In genomic region chr4:122152699-122153328, GRCh38 we compare ENCODE assay signal across 7 cellular contexts. TPM values are rescaled to one million over a fixed set of nuclear protein-coding genes. Genes with fewer than 3 reads are reported as not detected.
DNase-seq lines count a peak whose midpoint lies in the region; ATAC-seq and TF ChIP-seq lines count a peak whose summit lies in the region.

No MANE protein-coding gene starts in this region.

- H3K27ac Mint-ChIP-seq in endodermal cell = peak overlapping the region; percentile 87
- peak overlapping the region; percentile 61 to 70 for H3K27ac Mint-ChIP-seq in stimulated activated naive CD8-positive, alpha-beta T cell treated with anti-CD3 and anti-CD28 coated beads, Interleukin-15, amount 100 ng/mL, for 72 hours

- H3K9ac ChIP-seq in MM.1S (ENCODE audit: low read length) = peak overlapping the region; percentile 82
- H3K9ac ChIP-seq in endodermal cell (ENCODE audit: extremely low read depth, low read length, poor library complexity, severe bottlenecking) = peak overlapping the region; percentile 74

- H3K36me3 ChIP-seq in MM.1S (replicated peaks; ENCODE audit: insufficient read depth, low read length) (no peaks in the 10 kb centered on the region), endodermal cell (ENCODE audit: control insufficient read depth, insufficient read depth, low read length) (peaks cover 25% of the 10 kb centered on the region), mesodermal cell (ENCODE audit: control insufficient read depth, insufficient read depth, low read length) (peaks cover 35% of the 10 kb centered on the region)

- peak overlapping the region; percentile 93 for H3K4me2 ChIP-seq in MM.1S (ENCODE audit: low read depth, low read length)

- peaks cover 25% of the 10 kb centered on the region for H3F3A ChIP-seq in MM.1S (ENCODE audit: insufficient read depth, low read length)

- peak overlapping the region; percentile 90 for H2AFZ ChIP-seq in MM.1S (ENCODE audit: low read length)

- peak overlapping the region; percentile 58 for H3K27ac ChIP-seq in MM.1S (ENCODE audit: low read length)
- H3K27ac ChIP-seq in endodermal cell (ENCODE audit: low read depth, low read length) = no peak overlapping the region
- H3K27ac ChIP-seq in mesodermal cell (ENCODE audit: low read depth, low read length, severe bottlenecking) = peak overlapping the region; percentile 58

- peaks cover 7% of the 10 kb centered on the region for H3K4me1 Mint-ChIP-seq in endodermal cell
- peaks cover 72% of the 10 kb centered on the region for H3K4me1 Mint-ChIP-seq in stimulated activated naive CD8-positive, alpha-beta T cell treated with anti-CD3 and anti-CD28 coated beads, Interleukin-15, amount 100 ng/mL, for 72 hours

- CTCF ChIA-PET in HEK293T (lab: Yijun Ruan, JAX) = no interaction called here

- POLR2A ChIA-PET in HEK293T (lab: Yijun Ruan, JAX) = interaction anchor here (0.6 to 0.9 kb wide), 2 partner anchors 9 to 64 kb away, joined by 3 read pairs; no protein-coding TSS in a partner anchor

- H3K9me3 ChIP-seq in MM.1S (replicated peaks; ENCODE audit: insufficient read depth, low read length) = no peaks in the 10 kb centered on the region
- H3K9me3 ChIP-seq in endodermal cell (ENCODE audit: control insufficient read depth, low read length) = peaks cover 18% of the 10 kb centered on the region
- no peaks in the 10 kb centered on the region for H3K9me3 ChIP-seq in mesodermal cell (ENCODE audit: control insufficient read depth, low read length)

- peak overlapping the region; percentile 98 for H3K4me3 ChIP-seq in MM.1S (ENCODE audit: low read length)
- peak overlapping the region; percentile 98 for H3K4me3 ChIP-seq in endodermal cell (ENCODE audit: low read length)
- peak overlapping the region; percentile 85 for H3K4me3 ChIP-seq in mesodermal cell (ENCODE audit: extremely low read depth, insufficient read depth, low read length, poor library complexity, severe bottlenecking)

- DNase-seq in HEK293T (ENCODE audit: extremely low spot score) (peak; percentile 60), MM.1S (peak; percentile 48), endodermal cell (no peak)
- peak; percentile 30 for DNase-seq in activated CD4-positive, alpha-beta T cell treated with anti-CD3 and anti-CD28 coated beads for 48 hours
- DNase-seq in stimulated activated naive CD8-positive, alpha-beta T cell treated with anti-CD3 and anti-CD28 coated beads, Interleukin-15, amount 100 ng/mL, for 72 hours = peak in 1 of 2 donors; percentile 39

- H3K9me3 Mint-ChIP-seq in endodermal cell = peaks cover 12% of the 10 kb centered on the region
- H3K9me3 Mint-ChIP-seq in stimulated activated naive CD8-positive, alpha-beta T cell treated with anti-CD3 and anti-CD28 coated beads, Interleukin-15, amount 100 ng/mL, for 72 hours = no peaks in the 10 kb centered on the region

- peak; percentile 46 for ATAC-seq in GM18498 (IDR thresholded peaks at IDR 0.05; ENCODE audit: unreplicated experiment)
- ATAC-seq in stimulated activated naive CD8-positive, alpha-beta T cell treated with anti-CD3 and anti-CD28 coated beads, Interleukin-15, amount 100 ng/mL, for 72 hours = peak; percentile 63

- H3K36me3 Mint-ChIP-seq in endodermal cell (ENCODE audit: low read depth) = peaks cover 30% of the 10 kb centered on the region

- H4K20me1 ChIP-seq in MM.1S (ENCODE audit: insufficient read depth, low read length) = no peaks in the 10 kb centered on the region

- H3K4me1 ChIP-seq in MM.1S (ENCODE audit: low read length) (peaks cover 21% of the 10 kb centered on the region), endodermal cell (ENCODE audit: control insufficient read depth, insufficient read depth, low read length) (no peaks in the 10 kb centered on the region), mesodermal cell (ENCODE audit: control insufficient read depth, insufficient read depth, low read length, poor library complexity, severe bottlenecking) (no peaks in the 10 kb centered on the region)

- WGBS in endodermal cell (ENCODE audit: insufficient coverage in 1 of 2, insufficient read length in 1 of 2), 2 experiments = 2 to 5% methylated on average over 8 to 20 of the region's 20 CpGs
- 2% methylated on average over 10 to 11 of the region's 20 CpGs for WGBS in mesodermal cell (ENCODE audit: insufficient coverage in 2 of 2), 2 experiments

- peak overlapping the region; percentile 88 for H3K4me3 Mint-ChIP-seq in endodermal cell
- peak overlapping the region; percentile 97 to 100 for H3K4me3 Mint-ChIP-seq in stimulated activated naive CD8-positive, alpha-beta T cell treated with anti-CD3 and anti-CD28 coated beads, Interleukin-15, amount 100 ng/mL, for 72 hours

- H3K27me3 ChIP-seq in MM.1S (replicated peaks; ENCODE audit: insufficient read depth, low read length) (no peaks in the 10 kb centered on the region), endodermal cell (ENCODE audit: control insufficient read depth, insufficient read depth, low read length, poor library complexity, severe bottlenecking) (peaks cover 33% of the 10 kb centered on the region)

- peaks cover 29% of the 10 kb centered on the region for H3K27me3 Mint-ChIP-seq in endodermal cell (ENCODE audit: insufficient read depth)
- no peaks in the 10 kb centered on the region for H3K27me3 Mint-ChIP-seq in stimulated activated naive CD8-positive, alpha-beta T cell treated with anti-CD3 and anti-CD28 coated beads, Interleukin-15, amount 100 ng/mL, for 72 hours

- no peaks in the 10 kb centered on the region for H3K9me2 ChIP-seq in MM.1S (replicated peaks; ENCODE audit: insufficient read depth, low read length)

- peaks cover 24% of the 10 kb centered on the region for H3K79me2 ChIP-seq in MM.1S (ENCODE audit: low read length)

- TF ChIP-seq CTCF in MM.1S (IDR thresholded peaks at IDR 0.05; ENCODE audit: low read length) (no peak), endodermal cell (conservative IDR thresholded peaks at IDR 0.05) (no peak)

TF ChIP-seq in HEK293T, 16 proteins besides CTCF, POLR2A, EP300 and RAD21:
- TF ChIP-seq ZNF384 (IDR thresholded peaks at IDR 0.05) (peak; percentile 73), FOXK2 (IDR thresholded peaks at IDR 0.05) (no peak)

RNA-seq across cellular contexts. Expression of gene BLTP1, which starts 0.7 kb away (rescaled TPM):
- 10 to 100 TPM; 43.0 to 52.5 TPM for total RNA-seq in endodermal cell
- polyA plus RNA-seq in endodermal cell (2013, experiment 1 of 2) = 34.5 TPM
- 36.8 TPM for polyA plus RNA-seq in endodermal cell (2013, experiment 2 of 2)
- polyA plus RNA-seq in mesodermal cell (2013, experiment 1 of 2) = 32.1 TPM
- polyA plus RNA-seq in mesodermal cell (2013, experiment 2 of 2) = 30.0 TPM
